Comparison of ENCODE assay signal across 8 cellular contexts in the genomic region with DNA sequence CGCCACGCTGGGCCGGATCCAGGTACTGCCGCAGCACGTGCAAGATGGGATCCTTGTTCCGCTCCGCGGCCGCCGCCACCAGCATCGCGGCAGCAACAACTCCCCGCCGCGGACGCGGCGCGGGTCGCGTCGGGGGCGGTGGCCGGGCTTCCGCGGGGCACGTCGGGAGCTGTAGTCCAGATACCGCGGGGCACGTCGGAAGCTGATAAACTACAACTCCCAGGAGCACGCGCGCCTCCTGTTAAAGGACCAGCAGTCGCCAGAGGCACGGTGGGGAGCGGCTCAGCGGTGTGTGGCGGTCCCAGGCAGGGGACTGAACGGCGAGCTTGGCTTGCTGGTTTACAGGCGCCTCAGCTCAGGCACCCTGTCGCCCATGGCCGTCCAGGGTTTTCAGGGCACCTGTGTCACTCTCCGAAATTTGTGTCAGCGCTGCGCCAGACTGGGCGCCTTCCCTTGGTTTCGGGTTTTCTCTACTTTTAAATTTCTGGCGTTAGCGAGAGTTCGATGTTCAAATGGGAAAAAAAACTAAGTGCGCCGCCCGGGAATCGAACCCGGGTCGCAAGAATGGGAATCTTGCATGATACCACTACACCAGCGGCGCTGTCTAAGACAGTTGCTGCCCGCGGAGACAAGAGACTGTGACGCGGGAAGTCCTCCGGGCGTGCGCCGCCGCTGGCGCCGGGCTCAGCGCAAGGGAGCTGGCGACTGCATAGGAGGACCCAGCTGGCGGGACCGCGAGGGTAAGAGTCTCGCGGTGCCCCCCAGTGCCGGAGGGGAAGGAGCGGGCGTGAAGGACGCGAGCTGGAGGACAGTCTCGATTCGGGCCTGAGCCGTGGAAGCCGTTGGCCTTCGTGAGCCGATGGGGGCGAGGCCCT. TPM values are rescaled to one million over a fixed set of nuclear protein-coding genes. Genes with fewer than 3 reads are reported as not detected.
A peak's percentile ranks its signal among the peaks of the same experiment; 100 is the strongest.
DNase-seq lines count a peak whose midpoint lies in the region; ATAC-seq and TF ChIP-seq lines count a peak whose summit lies in the region.

METTL26 (minus strand) TSS at position 100 of the 875 bp plus-strand sequence; CDS start at position 85, 15 bp downstream.

- no peaks in the 10 kb centered on the region for H3K36me3 ChIP-seq in GM23338 (ENCODE audit: insufficient read depth)
- H3K36me3 ChIP-seq in naive thymus-derived CD4-positive, alpha-beta T cell (ENCODE audit: control insufficient read depth in 2 of 3, insufficient read depth in 3 of 3, low read length in 3 of 3), result peaks cover 0 to 16% (median 0%) of the 10 kb centered on the region in 3 experiments

- H3K27ac Mint-ChIP-seq in GM23338, result peak within 1 kb of the TSS; percentile 89
- H3K27ac Mint-ChIP-seq in activated T-helper 1 cell treated with anti-CD3 and anti-CD28 coated beads, Interleukin-12 subunit alpha, Interleukin-12 subunit beta, Interleukin-2, Interleukin-4 antibody, amounts not matched to agents 30 ng/mL and 10 ng/mL and 1 ng/mL, durations not matched to agents 14 hours and 24 hours and 36 hours, result peak within 1 kb of the TSS; percentile 91
- peak within 1 kb of the TSS; percentile 97 to 99 (median 99) for H3K27ac Mint-ChIP-seq in naive thymus-derived CD4-positive, alpha-beta T cell
- H3K27ac Mint-ChIP-seq in stimulated activated memory B cell treated with anti-CD40 and anti-IgM and Interleukin-4, amounts not matched to agents 10 μg/mL and 1 μg/mL and 100 μg/mL, for 72 hours, result peak within 1 kb of the TSS; percentile 92

- H3K4me3 ChIP-seq in GM23338, result peak within 1 kb of the TSS; percentile 95
- peak within 1 kb of the TSS; percentile 99 for H3K4me3 ChIP-seq in naive thymus-derived CD4-positive, alpha-beta T cell (ENCODE audit: low read length)

- peak within 1 kb of the TSS; percentile 81; the same call in 1 of the 2 replicates for H2AFZ ChIP-seq in GM23338

- no peaks in the 10 kb centered on the region; the same call in 1 of the 2 replicates for H3K79me2 ChIP-seq in GM23338 (replicated peaks; ENCODE audit: insufficient read depth)

- H3K27ac ChIP-seq in GM23338 (ENCODE audit: low read depth), result 0 out of 2 replicates have a peak within 1 kb of the TSS, but pooled peaks have one; percentile 20
- peak within 1 kb of the TSS; percentile 76 for H3K27ac ChIP-seq in naive thymus-derived CD4-positive, alpha-beta T cell (ENCODE audit: low read depth, low read length)

- H3K4me3 Mint-ChIP-seq in GM23338, result peak within 1 kb of the TSS; percentile 89
- H3K4me3 Mint-ChIP-seq in activated T-helper 1 cell treated with anti-CD3 and anti-CD28 coated beads, Interleukin-12 subunit alpha, Interleukin-12 subunit beta, Interleukin-2, Interleukin-4 antibody, amounts not matched to agents 30 ng/mL and 10 ng/mL and 1 ng/mL, durations not matched to agents 14 hours and 24 hours and 36 hours, result peak within 1 kb of the TSS; percentile 85
- H3K4me3 Mint-ChIP-seq in naive thymus-derived CD4-positive, alpha-beta T cell, result peak within 1 kb of the TSS; percentile 92 to 99 (median 98)
- H3K4me3 Mint-ChIP-seq in stimulated activated memory B cell treated with anti-CD40 and anti-IgM and Interleukin-4, amounts not matched to agents 10 μg/mL and 1 μg/mL and 100 μg/mL, for 72 hours, result peak within 1 kb of the TSS; percentile 97

- TF ChIP-seq CTCF in GM23338 (conservative IDR thresholded peaks at IDR 0.05; ENCODE audit: low read depth in 2 of 2), result no peak

- H3K27me3 ChIP-seq in GM23338 (ENCODE audit: insufficient read depth), result no peaks in the 10 kb centered on the region
- no peaks in the 10 kb centered on the region for H3K27me3 ChIP-seq in naive thymus-derived CD4-positive, alpha-beta T cell (ENCODE audit: control insufficient read depth in 2 of 2, insufficient read depth in 2 of 2, low read length in 2 of 2)

- CTCF ChIA-PET in naive thymus-derived CD4-positive, alpha-beta T cell (lab: Charles Lee), result interaction anchor here (0.6 to 0.7 kb wide), 2 partner anchors 19 to 800 kb away, joined by 3 read pairs; no protein-coding TSS in a partner anchor

- H4K20me1 ChIP-seq in GM23338 (replicated peaks; ENCODE audit: insufficient read depth), result no peaks in the 10 kb centered on the region

- 0 out of 2 replicates have a peak, but pooled peaks cover 6% of the 10 kb centered on the region for H3F3A ChIP-seq in GM23338 (replicated peaks; ENCODE audit: low read depth)

- intact Hi-C loops in activated T-helper 1 cell treated with anti-CD3 and anti-CD28 coated beads, Interleukin-12 subunit alpha, Interleukin-12 subunit beta, Interleukin-2, Interleukin-4 antibody, amounts not matched to agents 30 ng/mL and 10 ng/mL and 1 ng/mL, durations not matched to agents 14 hours and 24 hours and 36 hours (cut with micrococcal nuclease), result loop anchor here (1.0 to 5.0 kb wide), 14 partner anchors 13 to 1521 kb away; partner anchors contain the start of genes AXIN1, CAPN15, CHTF18 and DECR2
- intact Hi-C loops in naive thymus-derived CD4-positive, alpha-beta T cell (cut with micrococcal nuclease), result loop anchor here (1.0 to 5.0 kb wide), 16 partner anchors 13 to 673 kb away; partner anchors contain the start of genes CAPN15 (in 2 of the 2), DECR2 (in 2 of the 2), JMJD8 (in 2 of the 2) and RHOT2 (in 2 of the 2)

- peaks cover 18% of the 10 kb centered on the region for H3K27me3 Mint-ChIP-seq in GM23338 (ENCODE audit: insufficient read depth, low read depth, poor library complexity)
- no peaks in the 10 kb centered on the region for H3K27me3 Mint-ChIP-seq in activated T-helper 1 cell treated with anti-CD3 and anti-CD28 coated beads, Interleukin-12 subunit alpha, Interleukin-12 subunit beta, Interleukin-2, Interleukin-4 antibody, amounts not matched to agents 30 ng/mL and 10 ng/mL and 1 ng/mL, durations not matched to agents 14 hours and 24 hours and 36 hours (ENCODE audit: insufficient read depth)
- H3K27me3 Mint-ChIP-seq in naive thymus-derived CD4-positive, alpha-beta T cell, result peaks cover 0 to 6% (median 0%) of the 10 kb centered on the region in 5 donors
- H3K27me3 Mint-ChIP-seq in stimulated activated memory B cell treated with anti-CD40 and anti-IgM and Interleukin-4, amounts not matched to agents 10 μg/mL and 1 μg/mL and 100 μg/mL, for 72 hours, result no peaks in the 10 kb centered on the region

- DNase-seq in EH (ENCODE audit: low read depth), result peak; percentile 96
- peak; percentile 98 for DNase-seq in GM23338 (ENCODE audit: low spot score)
- DNase-seq in LHCN-M2 (ENCODE audit: low read depth), result peak; percentile 92
- DNase-seq in RPMI7951 (ENCODE audit: low read depth), result peak; percentile 91
- DNase-seq in activated T-helper 1 cell treated with anti-CD3 and anti-CD28 coated beads, Interleukin-12 subunit alpha, Interleukin-12 subunit beta, Interleukin-2, Interleukin-4 antibody, amounts not matched to agents 30 ng/mL and 10 ng/mL and 1 ng/mL, durations not matched to agents 14 hours and 24 hours and 36 hours (ENCODE audit: low spot score), result peak; percentile 91
- DNase-seq in fibroblast of gingiva (ENCODE audit: low read depth), result peak; percentile 92
- peak; percentile 91 to 98 (median 94) for DNase-seq in naive thymus-derived CD4-positive, alpha-beta T cell

- no peaks in the 10 kb centered on the region for H3K9me2 ChIP-seq in GM23338 (ENCODE audit: insufficient read depth)

- no peaks in the 10 kb centered on the region for H3K9me3 ChIP-seq in naive thymus-derived CD4-positive, alpha-beta T cell (ENCODE audit: control insufficient read depth in 2 of 3, low read length in 3 of 3)

- H3K4me2 ChIP-seq in GM23338, result peak within 1 kb of the TSS; percentile 97

- peaks cover 20% of the 10 kb centered on the region for H3K4me1 Mint-ChIP-seq in GM23338
- H3K4me1 Mint-ChIP-seq in activated T-helper 1 cell treated with anti-CD3 and anti-CD28 coated beads, Interleukin-12 subunit alpha, Interleukin-12 subunit beta, Interleukin-2, Interleukin-4 antibody, amounts not matched to agents 30 ng/mL and 10 ng/mL and 1 ng/mL, durations not matched to agents 14 hours and 24 hours and 36 hours (ENCODE audit: low read depth), result peaks cover 6% of the 10 kb centered on the region
- peaks cover 0 to 13% (median 10%) of the 10 kb centered on the region in 7 donors for H3K4me1 Mint-ChIP-seq in naive thymus-derived CD4-positive, alpha-beta T cell
- peaks cover 55% of the 10 kb centered on the region for H3K4me1 Mint-ChIP-seq in stimulated activated memory B cell treated with anti-CD40 and anti-IgM and Interleukin-4, amounts not matched to agents 10 μg/mL and 1 μg/mL and 100 μg/mL, for 72 hours

- H3K9me3 Mint-ChIP-seq in GM23338, result peaks cover 4% of the 10 kb centered on the region; the same call in 2 of the 3 replicates
- H3K9me3 Mint-ChIP-seq in activated T-helper 1 cell treated with anti-CD3 and anti-CD28 coated beads, Interleukin-12 subunit alpha, Interleukin-12 subunit beta, Interleukin-2, Interleukin-4 antibody, amounts not matched to agents 30 ng/mL and 10 ng/mL and 1 ng/mL, durations not matched to agents 14 hours and 24 hours and 36 hours, result no peaks in the 10 kb centered on the region
- peaks cover 0 to 7% (median 0%) of the 10 kb centered on the region in 11 donors for H3K9me3 Mint-ChIP-seq in naive thymus-derived CD4-positive, alpha-beta T cell
- H3K9me3 Mint-ChIP-seq in stimulated activated memory B cell treated with anti-CD40 and anti-IgM and Interleukin-4, amounts not matched to agents 10 μg/mL and 1 μg/mL and 100 μg/mL, for 72 hours, result no peaks in the 10 kb centered on the region

- no peaks in the 10 kb centered on the region for H3K36me3 Mint-ChIP-seq in GM23338 (ENCODE audit: low read depth)
- H3K36me3 Mint-ChIP-seq in activated T-helper 1 cell treated with anti-CD3 and anti-CD28 coated beads, Interleukin-12 subunit alpha, Interleukin-12 subunit beta, Interleukin-2, Interleukin-4 antibody, amounts not matched to agents 30 ng/mL and 10 ng/mL and 1 ng/mL, durations not matched to agents 14 hours and 24 hours and 36 hours (ENCODE audit: low read depth), result no peaks in the 10 kb centered on the region
- H3K36me3 Mint-ChIP-seq in naive thymus-derived CD4-positive, alpha-beta T cell, result no peaks in the 10 kb centered on the region
- no peaks in the 10 kb centered on the region for H3K36me3 Mint-ChIP-seq in stimulated activated memory B cell treated with anti-CD40 and anti-IgM and Interleukin-4, amounts not matched to agents 10 μg/mL and 1 μg/mL and 100 μg/mL, for 72 hours

- ATAC-seq in GM23338, result peak; percentile 75
- peak; percentile 90 for ATAC-seq in naive thymus-derived CD4-positive, alpha-beta T cell
- peak; percentile 89 for ATAC-seq in stimulated activated memory B cell treated with anti-CD40 and anti-IgM and Interleukin-4, amounts not matched to agents 10 μg/mL and 1 μg/mL and 100 μg/mL, for 72 hours

- POLR2A ChIA-PET in naive thymus-derived CD4-positive, alpha-beta T cell (lab: Charles Lee), result interaction anchor here (0.6 to 4.5 kb wide), 15 partner anchors 12 to 1147 kb away, joined by 3 to 30 read pairs (median 5); partner anchors contain the start of genes CAPN15, NHLRC4, NUBP2 and PIGQ

- peaks cover 19% of the 10 kb centered on the region for H3K4me1 ChIP-seq in GM23338 (ENCODE audit: insufficient read depth)
- peaks cover 5 to 14% of the 10 kb centered on the region in 2 donors for H3K4me1 ChIP-seq in naive thymus-derived CD4-positive, alpha-beta T cell (ENCODE audit: control insufficient read depth in 2 of 2, insufficient read depth in 2 of 2, low read length in 2 of 2)

RNA-seq across cellular contexts. Expression of gene METTL26, which starts in this region (rescaled TPM):
- 131 and 153 TPM in 2 replicates for total RNA-seq in GM23338 (2014; rRNA removed; shearing (Covaris generic))
- polyA plus RNA-seq in GM23338 (2016; fragmentation: Nextera tagmentation; extraction: Ambion mirVana), result 223 and 225 TPM in 2 replicates
- total RNA-seq in LHCN-M2 (2014; rRNA removed), result 132 and 145 TPM in 2 replicates
- polyA plus RNA-seq in LHCN-M2 (2012), result 105 TPM
- total RNA-seq in RPMI7951 (2014; rRNA removed; shearing (Covaris generic)), result 117 and 142 TPM in 2 replicates
- 141 and 147 TPM in 2 replicates for total RNA-seq in activated T-helper 1 cell treated with anti-CD3 and anti-CD28 coated beads, Interleukin-12 subunit alpha, Interleukin-12 subunit beta, Interleukin-2, Interleukin-4 antibody, amounts not matched to agents 30 ng/mL and 10 ng/mL and 1 ng/mL, durations not matched to agents 14 hours and 24 hours and 36 hours
- total RNA-seq in naive thymus-derived CD4-positive, alpha-beta T cell, result 10 to 100 TPM; 41.7 to 97.5 (median 64.0) TPM
- 10 to 100 TPM; 95.8 to 96.9 TPM for polyA plus RNA-seq in naive thymus-derived CD4-positive, alpha-beta T cell

Comparison
In these comparisons a context has a peak if more than half of its experiments do, and no peak if none do; other contexts are left out.
1. Peak in every context shown above with its lines: DNase-seq, ATAC-seq, H3K4me3 ChIP-seq and H3K27ac ChIP-seq.